Comparison of ENCODE assay signal across 1 cellular context in the genomic region with DNA sequence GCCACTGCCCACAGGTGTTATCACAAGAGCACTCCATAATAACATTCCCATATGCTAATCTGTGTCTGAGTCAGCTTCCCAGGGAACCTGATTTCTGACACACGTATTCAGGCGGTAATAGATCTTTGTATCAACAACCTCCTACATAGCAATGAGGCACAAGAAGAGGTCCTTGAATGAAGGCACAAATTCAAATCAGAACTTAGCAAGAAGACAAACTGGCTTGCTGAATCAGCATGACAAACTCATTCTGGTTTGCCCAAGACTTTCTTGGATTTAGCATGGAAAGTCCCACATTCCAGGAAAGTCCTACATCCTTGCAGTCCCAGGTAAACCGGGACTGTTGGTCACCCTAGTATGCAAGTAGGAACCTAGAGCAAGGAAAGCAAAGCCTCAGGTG.
TF ChIP-seq lines count a peak whose summit lies in the region.

No MANE protein-coding gene starts in this region.

TF ChIP-seq in H1, 55 proteins besides CTCF, POLR2A, EP300 and RAD21 (continued from another document):
- TF ChIP-seq SP1 (IDR thresholded peaks at IDR 0.05; ENCODE audit: low read depth, low read length) = no peak
- no peak for TF ChIP-seq BRCA1 (IDR thresholded peaks at IDR 0.05; ENCODE audit: low read depth, low read length)
- TF ChIP-seq SUZ12 (IDR thresholded peaks at IDR 0.05; ENCODE audit: low read length) = no peak
TF ChIP-seq in H1: peak in this region for 1.
